ENCODE assay signal across 30 cellular contexts in genomic region chr7:24448038-24448437, GRCh38.
"Had no signal": no experiment of that assay in that cellular context is flagged by ENCODE, and none has a peak within 500 bp of the region (broad histone marks: within the 10 kb centered on the region; RNA-seq: fewer than 3 reads in every experiment).

No MANE protein-coding gene starts in this region.

- H3K27me3 ChIP-seq: esophagus squamous epithelium, gastrocnemius medialis, heart right ventricle, left lung had no signal

- ATAC-seq: effector memory CD8-positive, alpha-beta T cell; esophagus mucosa; gastrocnemius medialis; heart right ventricle; left colon; left lung; left ventricle myocardium superior; lower lobe of right lung; mucosa of descending colon had no signal

- H3K4me1 ChIP-seq: esophagus squamous epithelium, gastrocnemius medialis, heart right ventricle, left lung, lower lobe of right lung had no signal

- H3K27ac ChIP-seq: coronary artery, dorsolateral prefrontal cortex, epithelial cell of prostate, esophagus squamous epithelium, gastrocnemius medialis, heart right ventricle, left lung, lower lobe of right lung had no signal

- H3K4me3 ChIP-seq: coronary artery, dorsolateral prefrontal cortex, esophagus squamous epithelium, gastrocnemius medialis, heart right ventricle, left lung, lower lobe of right lung, mucosa of descending colon had no signal

- FAIRE-seq: colon, endometrium, kidney had no signal

- H3K9me3 ChIP-seq: esophagus squamous epithelium, gastrocnemius medialis, left lung, lower lobe of right lung, mucosa of descending colon had no signal

- DNase-seq: dermis blood vessel endothelial cell; dorsolateral prefrontal cortex; effector CD8-positive, alpha-beta T cell; effector memory CD8-positive, alpha-beta T cell; endodermal cell; erythroblast; esophagus squamous epithelium; foreskin fibroblast; foreskin melanocyte; gastrocnemius medialis; glutamatergic neuron; head of caudate nucleus; heart right ventricle; hypothalamus; immature natural killer cell; islet precursor cell; kidney; kidney glomerular epithelial cell; left colon; left lung; left ventricle myocardium superior; lower lobe of right lung; mesenchymal stem cell; mucosa of descending colon; naive B cell had no signal

- H3K36me3 ChIP-seq: esophagus squamous epithelium, gastrocnemius medialis, heart right ventricle, left lung, lower lobe of right lung had no signal
